In the genomic region with DNA sequence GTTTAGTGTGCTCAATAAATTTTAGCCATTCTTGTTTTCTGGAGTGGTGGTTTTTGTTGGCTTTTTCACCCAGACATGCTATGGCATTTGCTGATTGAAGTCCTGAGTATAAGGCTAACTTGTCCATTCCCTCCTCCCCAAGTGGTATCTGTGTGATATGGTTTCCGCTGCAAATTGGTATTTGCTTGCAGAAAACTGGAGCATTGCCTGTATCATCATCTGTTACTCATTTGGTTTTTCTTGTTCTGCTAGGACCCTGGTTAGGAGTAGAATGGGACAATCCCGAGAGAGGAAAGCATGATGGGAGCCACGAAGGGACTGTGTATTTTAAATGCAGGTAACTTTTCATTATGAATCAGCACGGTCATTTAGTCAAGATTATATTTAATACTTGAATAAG, we compare ENCODE assay signal across 1 cellular context.
TF ChIP-seq lines count a peak whose summit lies in the region.

No MANE protein-coding gene starts in this region.

TF ChIP-seq in HepG2, 621 proteins besides CTCF, POLR2A, EP300 and RAD21 (continued from another document):
- TF ChIP-seq, protein P1, sequence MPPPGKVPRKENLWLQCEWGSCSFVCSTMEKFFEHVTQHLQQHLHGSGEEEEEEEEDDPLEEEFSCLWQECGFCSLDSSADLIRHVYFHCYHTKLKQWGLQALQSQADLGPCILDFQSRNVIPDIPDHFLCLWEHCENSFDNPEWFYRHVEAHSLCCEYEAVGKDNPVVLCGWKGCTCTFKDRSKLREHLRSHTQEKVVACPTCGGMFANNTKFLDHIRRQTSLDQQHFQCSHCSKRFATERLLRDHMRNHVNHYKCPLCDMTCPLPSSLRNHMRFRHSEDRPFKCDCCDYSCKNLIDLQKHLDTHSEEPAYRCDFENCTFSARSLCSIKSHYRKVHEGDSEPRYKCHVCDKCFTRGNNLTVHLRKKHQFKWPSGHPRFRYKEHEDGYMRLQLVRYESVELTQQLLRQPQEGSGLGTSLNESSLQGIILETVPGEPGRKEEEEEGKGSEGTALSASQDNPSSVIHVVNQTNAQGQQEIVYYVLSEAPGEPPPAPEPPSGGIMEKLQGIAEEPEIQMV (CRISPR knock-in tag; IDR thresholded peaks at IDR 0.05; ENCODE audit: low read depth), result no peak
- TF ChIP-seq NFIC (IDR thresholded peaks at IDR 0.05; ENCODE audit: low read length), result no peak
- no peak for TF ChIP-seq ZNF547 (CRISPR knock-in tag; IDR thresholded peaks at IDR 0.05)
- no peak for TF ChIP-seq MAFK (conservative IDR thresholded peaks at IDR 0.05 in 1 of 2, IDR thresholded peaks at IDR 0.05 in 1 of 2; ENCODE audit: low read length in 2 of 2)
- no peak for TF ChIP-seq KDM1A (CRISPR knock-in tag; IDR thresholded peaks at IDR 0.05)
TF ChIP-seq in HepG2: peak in this region for 0.
